3 cellular contexts compared by ENCODE assay signal in genomic region chr19:43162261-43162660, GRCh38. TPM values are rescaled to one million over a fixed set of nuclear protein-coding genes. Genes with fewer than 3 reads are reported as not detected.
"Had no signal": no experiment of that assay in that cellular context is flagged by ENCODE, and none has a peak within 500 bp of the region (broad histone marks: within the 10 kb centered on the region; RNA-seq: fewer than 3 reads in every experiment).

No MANE protein-coding gene starts in this region.

RNA-seq across cellular contexts. Expression of gene PSG5, which starts 24.1 kb away (rescaled TPM):
- total RNA-seq: Peyer's patch, Right ventricle myocardium superior had no signal

RNA-seq across cellular contexts. Expression of gene PSG4, which starts 43.2 kb away (rescaled TPM):
- total RNA-seq: Peyer's patch, Right ventricle myocardium superior, SJSA1 had no signal
